Comparison of ENCODE assay signal across 11 cellular contexts in the genomic region with DNA sequence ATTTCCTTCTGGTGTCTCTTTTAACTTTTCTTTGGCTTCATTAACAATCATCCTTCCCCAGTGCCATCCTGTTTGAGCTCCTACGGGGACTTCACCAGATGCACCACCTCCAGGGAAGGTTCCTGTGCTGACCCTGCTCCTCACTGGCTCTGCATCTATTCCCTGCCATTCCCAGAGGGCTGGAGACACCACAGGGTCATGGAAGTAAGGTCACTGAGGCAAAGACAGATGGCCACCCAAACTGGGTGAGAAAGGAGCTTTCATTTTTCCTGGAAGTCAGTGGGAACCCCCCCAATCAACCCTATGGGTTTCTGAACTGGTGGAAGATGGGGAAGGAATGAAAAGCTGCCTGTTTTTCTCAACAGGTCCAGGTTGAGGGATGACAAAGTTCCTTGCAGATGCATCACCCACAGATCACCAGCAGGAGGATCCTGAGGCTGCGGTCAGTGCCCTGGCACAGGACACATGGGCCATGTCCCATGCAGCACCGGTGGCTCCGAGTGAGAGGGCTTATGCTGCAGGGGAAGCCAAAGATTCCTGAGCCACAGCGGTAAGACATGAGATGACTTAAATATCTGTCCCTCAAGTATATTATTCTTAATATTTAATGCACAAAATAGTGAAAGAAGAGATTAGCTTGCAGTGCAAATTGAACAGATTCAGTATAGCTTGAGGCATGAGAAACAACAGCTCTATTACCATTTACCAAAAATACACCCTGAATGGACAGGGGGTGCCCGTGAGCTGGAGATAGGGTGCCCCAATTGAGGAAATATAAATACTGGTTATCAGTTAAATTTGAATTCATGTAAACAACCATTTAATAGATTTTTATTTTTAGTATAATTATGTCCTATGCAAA.
A peak's percentile ranks its signal among the peaks of the same experiment; 100 is the strongest.
DNase-seq lines count a peak whose midpoint lies in the region; FAIRE-seq and TF ChIP-seq lines count a peak whose summit lies in the region.
"Had no signal": no experiment of that assay in that cellular context is flagged by ENCODE, and none has a peak within 500 bp of the region (broad histone marks: within the 10 kb centered on the region; RNA-seq: fewer than 3 reads in every experiment).

No MANE protein-coding gene starts in this region.

- H3K27me3 Mint-ChIP-seq in mesothelial cell of epicardium (ENCODE audit: low read depth): peaks cover 65% of the 10 kb centered on the region

- no peak overlapping the region for H3K4me3 Mint-ChIP-seq in mesothelial cell of epicardium

- TF ChIP-seq RAD21 in Ishikawa (IDR thresholded peaks at IDR 0.05; ENCODE audit: low read depth): 0 out of 2 replicates have a peak, but pooled peaks have one; percentile 5

- H3K36me3 ChIP-seq in DOHH2 (ENCODE audit: control insufficient read depth, low read length) (peaks cover 13% of the 10 kb centered on the region), bronchial epithelial cell (ENCODE audit: control insufficient read depth, insufficient read depth, low read length) (no peaks in the 10 kb centered on the region)
- H3K36me3 ChIP-seq: thyroid gland had no signal

- H3K27ac ChIP-seq in DOHH2 (ENCODE audit: low read depth, low read length): no peak overlapping the region
- H3K27ac ChIP-seq: thyroid gland had no signal

- no peak for FAIRE-seq in bronchial epithelial cell (lab: Jason Lieb, UNC)

- H3K27ac Mint-ChIP-seq in mesothelial cell of epicardium: no peak overlapping the region

- H3F3A ChIP-seq in DOHH2 (ENCODE audit: control insufficient read depth, insufficient read depth): peaks cover 37% of the 10 kb centered on the region

- H3K9me3 ChIP-seq in DOHH2 (ENCODE audit: control insufficient read depth, insufficient read depth, low read length): no peaks in the 10 kb centered on the region
- H3K9me3 ChIP-seq: thyroid gland had no signal

- no peak overlapping the region for H3K4me3 ChIP-seq in DOHH2 (ENCODE audit: low read length)
- H3K4me3 ChIP-seq in bronchial epithelial cell (ENCODE audit: low read depth, low read length): no peak overlapping the region
- H3K4me3 ChIP-seq: thyroid gland had no signal

- no peaks in the 10 kb centered on the region for H3K9me3 Mint-ChIP-seq in mesothelial cell of epicardium

- no peaks in the 10 kb centered on the region for H3K79me2 ChIP-seq in DOHH2 (ENCODE audit: control insufficient read depth, low read length)

- no peak overlapping the region for H3K4me2 ChIP-seq in DOHH2 (ENCODE audit: low read length)

- no peak for TF ChIP-seq EP300 in Ishikawa (IDR thresholded peaks at IDR 0.05; ENCODE audit: borderline replicate concordance)

- H3K9me2 ChIP-seq in DOHH2 (replicated peaks; ENCODE audit: control insufficient read depth, low read length): no peaks in the 10 kb centered on the region

- no peaks in the 10 kb centered on the region for H3K36me3 Mint-ChIP-seq in mesothelial cell of epicardium

- H3K4me1 Mint-ChIP-seq in mesothelial cell of epicardium: peaks cover 3% of the 10 kb centered on the region

- no peaks in the 10 kb centered on the region for H4K20me1 ChIP-seq in DOHH2 (ENCODE audit: control insufficient read depth, insufficient read depth, low read depth, low read length)

- peaks cover 70% of the 10 kb centered on the region for H3K4me1 ChIP-seq in DOHH2 (ENCODE audit: control insufficient read depth, low read length)
- H3K4me1 ChIP-seq: thyroid gland had no signal

- TF ChIP-seq CTCF in DOHH2 (IDR thresholded peaks at IDR 0.05; ENCODE audit: low read depth, low read length, poor library complexity, severe bottlenecking): peak; percentile 57
- peak; percentile 43 for TF ChIP-seq CTCF in bronchial epithelial cell (IDR thresholded peaks at IDR 0.05; ENCODE audit: insufficient read depth, low read length, severe bottlenecking)
- peak; percentile 55 for TF ChIP-seq CTCF in mesothelial cell of epicardium (IDR thresholded peaks at IDR 0.05; ENCODE audit: unreplicated experiment)

- H3K27me3 ChIP-seq in DOHH2 (ENCODE audit: control insufficient read depth, low read length): no peaks in the 10 kb centered on the region
- H3K27me3 ChIP-seq in bronchial epithelial cell (ENCODE audit: control insufficient read depth, insufficient read depth, low read length): no peaks in the 10 kb centered on the region
- H3K27me3 ChIP-seq: thyroid gland had no signal

- DNase-seq in bronchial epithelial cell (ENCODE audit: low read depth) (peak; percentile 8), mesothelial cell of epicardium (ENCODE audit: low spot score in 2 of 2, unreplicated experiment in 2 of 2) (no peak), COLO829 (ENCODE audit: low spot score) (no peak), NCI-H187 treated with DMSO at 0.1 percent for 48 hours (lab: John Stamatoyannopoulos, UW) (no peak), MV-4-11 (lab: John Stamatoyannopoulos, UW) (no peak), NOMO-1 (lab: John Stamatoyannopoulos, UW; ENCODE audit: unreplicated experiment in 2 of 2) (no peak)
- DNase-seq: activated CD8-positive, alpha-beta memory T cell treated with anti-CD3 and anti-CD28 coated beads, Interleukin-2, amount 50 U/mL, for 48 hours; left cardiac atrium; thyroid gland had no signal

TF ChIP-seq in Ishikawa, 13 proteins besides CTCF, POLR2A, EP300 and RAD21:
- TF ChIP-seq CEBPB (IDR thresholded peaks at IDR 0.05) (no peak), TCF12 (IDR thresholded peaks at IDR 0.05; ENCODE audit: low read depth) (no peak), CREB1 (IDR thresholded peaks at IDR 0.05; ENCODE audit: low read depth) (no peak), EGR1 (IDR thresholded peaks at IDR 0.05) (no peak), TAF1 (IDR thresholded peaks at IDR 0.05; ENCODE audit: low read depth) (no peak), YY1 (IDR thresholded peaks at IDR 0.05; ENCODE audit: low read depth) (no peak), FOXM1 (IDR thresholded peaks at IDR 0.05; ENCODE audit: borderline replicate concordance, low read depth) (no peak), ZBTB7A (IDR thresholded peaks at IDR 0.05; ENCODE audit: low read depth) (no peak), MAX (IDR thresholded peaks at IDR 0.05) (no peak), NFIC (IDR thresholded peaks at IDR 0.05) (no peak), TEAD4 (IDR thresholded peaks at IDR 0.05) (no peak)
- TF ChIP-seq, protein P1, sequence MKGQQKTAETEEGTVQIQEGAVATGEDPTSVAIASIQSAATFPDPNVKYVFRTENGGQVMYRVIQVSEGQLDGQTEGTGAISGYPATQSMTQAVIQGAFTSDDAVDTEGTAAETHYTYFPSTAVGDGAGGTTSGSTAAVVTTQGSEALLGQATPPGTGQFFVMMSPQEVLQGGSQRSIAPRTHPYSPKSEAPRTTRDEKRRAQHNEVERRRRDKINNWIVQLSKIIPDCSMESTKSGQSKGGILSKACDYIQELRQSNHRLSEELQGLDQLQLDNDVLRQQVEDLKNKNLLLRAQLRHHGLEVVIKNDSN (IDR thresholded peaks at IDR 0.05): no peak
- TF ChIP-seq, protein P2, sequence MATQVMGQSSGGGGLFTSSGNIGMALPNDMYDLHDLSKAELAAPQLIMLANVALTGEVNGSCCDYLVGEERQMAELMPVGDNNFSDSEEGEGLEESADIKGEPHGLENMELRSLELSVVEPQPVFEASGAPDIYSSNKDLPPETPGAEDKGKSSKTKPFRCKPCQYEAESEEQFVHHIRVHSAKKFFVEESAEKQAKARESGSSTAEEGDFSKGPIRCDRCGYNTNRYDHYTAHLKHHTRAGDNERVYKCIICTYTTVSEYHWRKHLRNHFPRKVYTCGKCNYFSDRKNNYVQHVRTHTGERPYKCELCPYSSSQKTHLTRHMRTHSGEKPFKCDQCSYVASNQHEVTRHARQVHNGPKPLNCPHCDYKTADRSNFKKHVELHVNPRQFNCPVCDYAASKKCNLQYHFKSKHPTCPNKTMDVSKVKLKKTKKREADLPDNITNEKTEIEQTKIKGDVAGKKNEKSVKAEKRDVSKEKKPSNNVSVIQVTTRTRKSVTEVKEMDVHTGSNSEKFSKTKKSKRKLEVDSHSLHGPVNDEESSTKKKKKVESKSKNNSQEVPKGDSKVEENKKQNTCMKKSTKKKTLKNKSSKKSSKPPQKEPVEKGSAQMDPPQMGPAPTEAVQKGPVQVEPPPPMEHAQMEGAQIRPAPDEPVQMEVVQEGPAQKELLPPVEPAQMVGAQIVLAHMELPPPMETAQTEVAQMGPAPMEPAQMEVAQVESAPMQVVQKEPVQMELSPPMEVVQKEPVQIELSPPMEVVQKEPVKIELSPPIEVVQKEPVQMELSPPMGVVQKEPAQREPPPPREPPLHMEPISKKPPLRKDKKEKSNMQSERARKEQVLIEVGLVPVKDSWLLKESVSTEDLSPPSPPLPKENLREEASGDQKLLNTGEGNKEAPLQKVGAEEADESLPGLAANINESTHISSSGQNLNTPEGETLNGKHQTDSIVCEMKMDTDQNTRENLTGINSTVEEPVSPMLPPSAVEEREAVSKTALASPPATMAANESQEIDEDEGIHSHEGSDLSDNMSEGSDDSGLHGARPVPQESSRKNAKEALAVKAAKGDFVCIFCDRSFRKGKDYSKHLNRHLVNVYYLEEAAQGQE (IDR thresholded peaks at IDR 0.05; ENCODE audit: low read depth): no peak
